ENCODE assay signal across 2 cellular contexts in genomic region chr14:60705100-60705499, GRCh38.
TF ChIP-seq lines count a peak whose summit lies in the region.

No MANE protein-coding gene starts in this region.

TF ChIP-seq in IMR-90, 13 proteins besides CTCF, POLR2A, EP300 and RAD21:
- TF ChIP-seq MAZ (IDR thresholded peaks at IDR 0.05; ENCODE audit: borderline replicate concordance, low read depth, low read length) = no peak
- no peak for TF ChIP-seq RCOR1 (IDR thresholded peaks at IDR 0.05; ENCODE audit: insufficient replicate concordance, low read length)
- TF ChIP-seq CEBPB (IDR thresholded peaks at IDR 0.05; ENCODE audit: low read depth, low read length) = no peak
- no peak for TF ChIP-seq MXI1 (IDR thresholded peaks at IDR 0.05; ENCODE audit: borderline replicate concordance, low read depth, low read length)
- TF ChIP-seq ELK1 (IDR thresholded peaks at IDR 0.05; ENCODE audit: borderline replicate concordance, low read depth, low read length) = no peak
- TF ChIP-seq NFE2L2 (IDR thresholded peaks at IDR 0.05; ENCODE audit: low read depth, low read length) = no peak
- TF ChIP-seq BHLHE40 (IDR thresholded peaks at IDR 0.05; ENCODE audit: low read depth, low read length) = no peak
- TF ChIP-seq FOS (IDR thresholded peaks at IDR 0.05; ENCODE audit: low read depth, low read length) = no peak
- TF ChIP-seq CHD1 (IDR thresholded peaks at IDR 0.05; ENCODE audit: low read depth, low read length) = no peak
- TF ChIP-seq SMC3 (IDR thresholded peaks at IDR 0.05; ENCODE audit: low read depth, low read length) = no peak
- TF ChIP-seq RFX5 (IDR thresholded peaks at IDR 0.05; ENCODE audit: low read depth, low read length) = no peak
- no peak for TF ChIP-seq MAFK (IDR thresholded peaks at IDR 0.05; ENCODE audit: low read depth, low read length)
- TF ChIP-seq, protein P1, sequence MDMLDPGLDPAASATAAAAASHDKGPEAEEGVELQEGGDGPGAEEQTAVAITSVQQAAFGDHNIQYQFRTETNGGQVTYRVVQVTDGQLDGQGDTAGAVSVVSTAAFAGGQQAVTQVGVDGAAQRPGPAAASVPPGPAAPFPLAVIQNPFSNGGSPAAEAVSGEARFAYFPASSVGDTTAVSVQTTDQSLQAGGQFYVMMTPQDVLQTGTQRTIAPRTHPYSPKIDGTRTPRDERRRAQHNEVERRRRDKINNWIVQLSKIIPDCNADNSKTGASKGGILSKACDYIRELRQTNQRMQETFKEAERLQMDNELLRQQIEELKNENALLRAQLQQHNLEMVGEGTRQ (IDR thresholded peaks at IDR 0.05; ENCODE audit: low read depth, low read length) = no peak

TF ChIP-seq in GM12878, 131 proteins besides CTCF, POLR2A, EP300 and RAD21:
- no peak for TF ChIP-seq NKRF (conservative IDR thresholded peaks at IDR 0.05)
- peak; percentile 40; the same call in 1 of the 2 replicates for TF ChIP-seq SPI1 (IDR thresholded peaks at IDR 0.05; ENCODE audit: borderline replicate concordance, insufficient read depth, low read depth, low read length)
